8 cellular contexts compared by ENCODE assay signal in the genomic region with DNA sequence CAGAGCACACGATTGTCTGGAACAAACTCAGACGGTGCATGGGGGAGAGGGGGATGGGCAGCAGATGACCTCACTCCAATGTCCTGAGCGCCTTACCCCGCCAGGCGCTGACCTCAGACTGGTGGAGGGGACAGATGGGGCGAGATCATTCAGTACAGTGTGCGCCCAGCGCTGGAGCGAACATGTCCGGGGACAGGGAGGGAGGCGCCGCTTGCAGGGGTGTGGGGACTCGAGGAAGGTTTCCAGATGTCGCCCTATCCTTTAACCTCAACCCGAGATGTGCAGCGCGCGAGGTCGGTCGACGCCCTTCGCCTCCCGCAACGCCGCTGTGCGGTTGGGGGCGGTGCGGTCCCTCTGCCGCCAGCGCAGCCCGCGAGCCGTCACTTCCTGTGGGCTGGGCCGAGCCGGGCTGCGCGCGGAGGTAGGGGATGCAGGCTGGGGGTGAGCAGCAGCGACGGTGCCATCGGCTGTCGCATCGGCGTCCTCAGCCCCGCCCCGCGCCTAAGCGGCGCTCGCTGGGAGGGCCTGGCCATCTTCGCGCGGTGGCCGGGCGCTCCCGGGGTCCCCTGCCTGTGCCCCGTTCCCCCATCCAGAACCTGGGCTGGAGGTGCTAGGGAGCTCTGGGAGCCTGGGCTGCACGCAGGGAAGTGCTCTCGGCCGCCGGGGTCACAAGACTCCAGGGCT.
A peak's percentile ranks its signal among the peaks of the same experiment; 100 is the strongest.
DNase-seq lines count a peak whose midpoint lies in the region; ATAC-seq and TF ChIP-seq lines count a peak whose summit lies in the region.

No MANE protein-coding gene starts in this region.

- DNase-seq in ACHN (peak; percentile 70), NCI-H2107 treated with DMSO at 0.1 percent for 48 hours (lab: John Stamatoyannopoulos, UW; ENCODE audit: unreplicated experiment) (peak; percentile 64), cardiac fibroblast (ENCODE audit: low read depth in 2 of 2) (peak; percentile 44 to 67), islet precursor cell (peak; percentile 96)
- peak; percentile 38 to 67 (median 56) for DNase-seq in activated CD4-positive, CD25-positive, alpha-beta regulatory T cell (lab: John Stamatoyannopoulos, UW)
- DNase-seq in stimulated activated CD4-positive, alpha-beta T cell treated with anti-CD3 and anti-CD28 coated beads, Interleukin-12 subunit alpha, Interleukin-12 subunit beta, amount 100 ng/mL, for 4 hours = peak; percentile 73

- H3K4me3 ChIP-seq in cardiac fibroblast (replicated peaks in 1 of 2; ENCODE audit: low read depth in 2 of 2, low read length in 2 of 2) = peak overlapping the region; percentile 65

- in situ Hi-C loops in ACHN (cut with HindIII; ENCODE audit: low pct_ligation_motif_present, low pct_unique_long_range_greater_than_20kb, low sequenced_read_pairs) = no loop called here

- no peak for TF ChIP-seq CTCF in cardiac fibroblast (IDR thresholded peaks at IDR 0.05; ENCODE audit: low read depth, low read length)

- ATAC-seq in GM19397 (IDR thresholded peaks at IDR 0.05; ENCODE audit: unreplicated experiment) = peak; percentile 57
- no peak for ATAC-seq in HG03039 (IDR thresholded peaks at IDR 0.05; ENCODE audit: unreplicated experiment)
